In the genomic region with DNA sequence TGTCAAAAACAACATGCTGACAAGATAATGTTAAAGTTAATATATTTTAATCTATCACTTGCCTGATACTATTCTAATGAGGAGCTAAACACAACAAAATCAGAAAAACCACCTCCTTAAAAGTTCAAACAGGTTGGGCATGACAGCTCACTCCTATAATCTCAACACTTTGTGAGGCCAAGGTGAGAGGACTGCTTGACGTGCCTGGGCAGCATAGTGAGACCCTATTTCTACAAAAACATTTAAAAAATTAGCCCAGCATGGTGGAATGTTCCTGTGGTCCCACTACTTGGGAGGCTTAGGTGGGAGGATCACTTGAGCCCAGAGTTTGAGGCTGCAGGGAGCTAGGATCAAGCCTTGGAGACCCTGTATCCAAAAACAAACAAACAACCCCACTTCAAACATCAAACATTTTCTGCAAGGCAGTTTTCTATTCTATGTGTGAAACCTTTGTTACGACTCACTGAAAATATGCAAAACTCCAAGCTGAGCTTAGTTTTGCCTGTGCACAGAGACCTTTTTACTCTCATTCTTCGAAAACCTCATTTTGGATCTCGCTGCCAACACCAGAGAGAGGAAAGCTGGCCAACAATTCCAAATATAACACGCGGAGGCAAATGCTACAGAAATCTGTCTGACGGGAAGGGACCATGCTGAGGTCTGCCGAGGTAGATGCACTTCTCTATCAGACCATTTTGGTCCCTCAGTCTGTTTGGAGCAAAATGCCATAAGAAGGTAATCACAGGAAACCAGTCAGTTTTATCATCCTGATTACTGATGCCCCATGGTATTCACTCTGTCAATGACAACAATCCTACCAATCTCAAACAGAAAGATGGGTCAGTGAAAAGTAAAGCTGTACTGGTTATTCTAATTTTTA, we compare ENCODE assay signal across 7 cellular contexts. TPM values are rescaled to one million over a fixed set of nuclear protein-coding genes. Genes with fewer than 3 reads are reported as not detected.
A peak's percentile ranks its signal among the peaks of the same experiment; 100 is the strongest.
DNase-seq lines count a peak whose midpoint lies in the region; ATAC-seq and TF ChIP-seq lines count a peak whose summit lies in the region.

No MANE protein-coding gene starts in this region.

- no peaks in the 10 kb centered on the region for H3F3A ChIP-seq in OCI-LY1 (ENCODE audit: insufficient read depth, low read length)

- H3K36me3 ChIP-seq in OCI-LY1 (ENCODE audit: insufficient read depth, low read length) (peaks cover 61% of the 10 kb centered on the region), gastrocnemius medialis (no peaks in the 10 kb centered on the region)

- H3K27ac ChIP-seq in OCI-LY1 (ENCODE audit: low read depth, low read length, poor library complexity, severe bottlenecking) (peak overlapping the region; percentile 21), gastrocnemius medialis (peak overlapping the region; percentile 96 to 97 (median 96))

- TF ChIP-seq CTCF in OCI-LY1 (IDR thresholded peaks at IDR 0.05; ENCODE audit: low read length) (no peak), gastrocnemius medialis (IDR thresholded peaks at IDR 0.05 in 4 of 5, conservative IDR thresholded peaks at IDR 0.05 in 1 of 5) (no peak)

- H2AFZ ChIP-seq in OCI-LY1 (ENCODE audit: low read length): no peak overlapping the region

- H3K4me3 ChIP-seq in OCI-LY1 (ENCODE audit: low read depth, low read length, poor library complexity, severe bottlenecking): no peak overlapping the region
- no peak overlapping the region for H3K4me3 ChIP-seq in gastrocnemius medialis

- ATAC-seq in gastrocnemius medialis (no peak), GM18867 (IDR thresholded peaks at IDR 0.05; ENCODE audit: unreplicated experiment) (no peak)

- H3K9me3 ChIP-seq in OCI-LY1 (ENCODE audit: low read length): no peaks in the 10 kb centered on the region
- no peaks in the 10 kb centered on the region for H3K9me3 ChIP-seq in gastrocnemius medialis

- peak overlapping the region; percentile 6; the same call in 1 of the 2 replicates for H3K9ac ChIP-seq in OCI-LY1 (ENCODE audit: low read length)

- H4K20me1 ChIP-seq in OCI-LY1 (ENCODE audit: insufficient read depth, low read length): peaks cover 6% of the 10 kb centered on the region; the same call in 1 of the 2 replicates

- no peaks in the 10 kb centered on the region for H3K27me3 ChIP-seq in OCI-LY1 (ENCODE audit: insufficient read depth, low read length)
- no peaks in the 10 kb centered on the region for H3K27me3 ChIP-seq in gastrocnemius medialis

- H3K4me1 ChIP-seq in OCI-LY1 (ENCODE audit: insufficient read depth, low read length, severe bottlenecking) (peaks cover 56% of the 10 kb centered on the region), gastrocnemius medialis (peaks cover 79 to 87% of the 10 kb centered on the region in 2 donors)

- in situ Hi-C loops in G401 (cut with HindIII; ENCODE audit: low sequenced_read_pairs): no loop called here
- in situ Hi-C loops in gastrocnemius medialis (cut with MboI; ENCODE audit: low sequenced_read_pairs in 4 of 4): no loop called here

- no peaks in the 10 kb centered on the region for H3K9me2 ChIP-seq in OCI-LY1 (ENCODE audit: low read depth, low read length)

- DNase-seq in G401 (ENCODE audit: low spot score): peak; percentile 75
- DNase-seq in dermis blood vessel endothelial cell: peak; percentile 38
- no peak for DNase-seq in gastrocnemius medialis
- DNase-seq in mucosa of gallbladder (ENCODE audit: low spot score): no peak
- no peak for DNase-seq in NCI-H1092 treated with DMSO at 0.1 percent for 48 hours (lab: John Stamatoyannopoulos, UW)

- intact Hi-C loops in gastrocnemius medialis (cut with DNase I; ENCODE audit: low total_unique reads): no loop called here

- peak overlapping the region; percentile 45; the same call in 1 of the 2 replicates for H3K4me2 ChIP-seq in OCI-LY1 (ENCODE audit: low read length)

- peaks cover 97% of the 10 kb centered on the region for H3K79me2 ChIP-seq in OCI-LY1 (ENCODE audit: insufficient read depth, low read length)

- no peak for TF ChIP-seq POLR2A in gastrocnemius medialis (IDR thresholded peaks at IDR 0.05)

RNA-seq across cellular contexts. Expression of a gene that starts 6.2 kb away (rescaled TPM):
- 26.8 and 48.5 TPM in 2 replicates for total RNA-seq in G401 (2014; rRNA removed; shearing (Covaris generic))
- 16.8 and 25.8 TPM in 2 replicates for total RNA-seq in dermis blood vessel endothelial cell
- 10 to 100 TPM; 22.1 to 37.3 (median 24.2) TPM for total RNA-seq in gastrocnemius medialis
- total RNA-seq in mucosa of gallbladder: 44.5 TPM

RNA-seq across cellular contexts. Expression of a gene that starts 42.2 kb away (rescaled TPM):
- total RNA-seq in G401 (2014; rRNA removed; shearing (Covaris generic)): 24.7 and 30.9 TPM in 2 replicates
- 18.7 and 20.5 TPM in 2 replicates for total RNA-seq in dermis blood vessel endothelial cell
- 1 to 10 TPM in 3 of 4 donors, under 1 TPM in 1; 0.25 to 3.7 (median 2.4) TPM for total RNA-seq in gastrocnemius medialis
- 10.9 TPM for total RNA-seq in mucosa of gallbladder

RNA-seq across cellular contexts. Expression of a gene that starts 47.6 kb away (rescaled TPM):
- 57.5 and 59.7 TPM in 2 replicates for total RNA-seq in G401 (2014; rRNA removed; shearing (Covaris generic))
- total RNA-seq in dermis blood vessel endothelial cell (130 and 195 TPM in 2 replicates), gastrocnemius medialis (10 to 100 TPM; 15.3 to 37.9 (median 28.4) TPM), mucosa of gallbladder (113 TPM)

Comparison
In these comparisons a context has a peak if more than half of its experiments do, and no peak if none do; other contexts are left out.
1. DNase-seq: peak in G401 (single experiment) and dermis blood vessel endothelial cell (single experiment); none in gastrocnemius medialis (0 of 2), mucosa of gallbladder (single experiment) and NCI-H1092 treated with DMSO at 0.1 percent for 48 hours (single experiment).